ENCODE assay signal across 11 cellular contexts in genomic region chr7:100521909-100522600, GRCh38. TPM values are rescaled to one million over a fixed set of nuclear protein-coding genes. Genes with fewer than 3 reads are reported as not detected.
"Had no signal": no experiment of that assay in that cellular context is flagged by ENCODE, and none has a peak within 500 bp of the region (broad histone marks: within the 10 kb centered on the region; RNA-seq: fewer than 3 reads in every experiment).

No MANE protein-coding gene starts in this region.

RNA-seq across cellular contexts. Expression of gene NYAP1, which starts 38.3 kb away (rescaled TPM):
- total RNA-seq: activated B cell treated with CpG ODN at 0.5 μM for 24 hours; myocyte; T-helper 2 cell treated with Interferon-gamma antibody and Interleukin-4, amounts not matched to agents 100 ng/mL and 5 ng/mL, for 36 hours had no signal

RNA-seq across cellular contexts. Expression of gene SAP25, which starts 51.6 kb away (rescaled TPM):
- total RNA-seq: cardiac septum, cerebellum, foreskin keratinocyte, osteoblast, skeletal muscle tissue had no signal

RNA-seq across cellular contexts. Expression of gene SPACDR, which starts 58.0 kb away (rescaled TPM):
- total RNA-seq: glomerular endothelial cell, left lobe of liver, skeletal muscle tissue, vagina had no signal
